In the genomic region with DNA sequence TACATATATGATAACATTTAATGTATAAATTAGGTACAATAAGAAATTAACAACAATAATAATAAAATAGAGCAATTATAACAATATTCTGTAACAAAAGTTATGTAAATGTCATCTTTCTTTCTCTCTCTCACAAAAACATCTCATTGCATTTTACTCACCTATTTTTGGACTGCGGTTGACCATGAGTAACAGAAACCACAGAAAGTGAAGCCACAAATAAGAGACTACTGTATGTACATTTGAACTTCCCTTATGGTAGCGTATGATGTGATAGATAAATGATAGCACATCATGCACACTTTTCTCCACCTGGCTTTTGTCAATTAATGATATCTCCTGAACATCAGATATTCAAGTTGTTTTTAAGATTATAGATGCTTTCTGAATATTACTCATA, we compare ENCODE assay signal across 10 cellular contexts.
DNase-seq lines count a peak whose midpoint lies in the region; ATAC-seq and TF ChIP-seq lines count a peak whose summit lies in the region.
"Had no signal": no experiment of that assay in that cellular context is flagged by ENCODE, and none has a peak within 500 bp of the region (broad histone marks: within the 10 kb centered on the region; RNA-seq: fewer than 3 reads in every experiment).

No MANE protein-coding gene starts in this region.

- peak; percentile 17 for DNase-seq in activated gamma-delta T cell treated with anti-CD3 and anti-CD28 coated beads, Interleukin-2, amount 50 U/mL, for 16 hours (ENCODE audit: low read depth)
- DNase-seq in kidney tubule cell (ENCODE audit: low spot score) (no peak), Peyer's patch (no peak), NCI-H82 (lab: John Stamatoyannopoulos, UW) (no peak), DMS 273 (lab: John Stamatoyannopoulos, UW; ENCODE audit: unreplicated experiment) (no peak)
- DNase-seq: GOT3 had no signal

- no peak overlapping the region for H3K27ac ChIP-seq in Peyer's patch
- H3K27ac ChIP-seq: VCaP had no signal

- no peaks in the 10 kb centered on the region for H3K36me3 ChIP-seq in Peyer's patch

- ATAC-seq in GM18505 (IDR thresholded peaks at IDR 0.05; ENCODE audit: unreplicated experiment) (peak; percentile 100), GM21515 (IDR thresholded peaks at IDR 0.05; ENCODE audit: unreplicated experiment) (peak; percentile 100), HG03520 (IDR thresholded peaks at IDR 0.05; ENCODE audit: unreplicated experiment) (peak; percentile 100)

- TF ChIP-seq CTCF in Peyer's patch (IDR thresholded peaks at IDR 0.05): no peak

- no peaks in the 10 kb centered on the region for H3K27me3 ChIP-seq in Peyer's patch

- no peaks in the 10 kb centered on the region for H3K9me3 ChIP-seq in Peyer's patch

- no peak for TF ChIP-seq POLR2A in GM18505 (IDR thresholded peaks at IDR 0.05; ENCODE audit: borderline replicate concordance, extremely low read depth, insufficient read depth, insufficient read length)
- TF ChIP-seq POLR2A in Peyer's patch (IDR thresholded peaks at IDR 0.05): no peak

- H3K4me1 ChIP-seq in Peyer's patch: peaks cover 0 to 3% (median 0%) of the 10 kb centered on the region in 4 donors

- no peak overlapping the region for H3K4me3 ChIP-seq in Peyer's patch
